Comparison of ENCODE assay signal across 13 cellular contexts in genomic region chr5:6950250-6950649, GRCh38.
"Had no signal": no experiment of that assay in that cellular context is flagged by ENCODE, and none has a peak within 500 bp of the region (broad histone marks: within the 10 kb centered on the region; RNA-seq: fewer than 3 reads in every experiment).

No MANE protein-coding gene starts in this region.

- H3K36me3 ChIP-seq: transverse colon had no signal

- H3K4me3 ChIP-seq: dorsolateral prefrontal cortex, mucosa of descending colon, transverse colon had no signal

- H3K4me1 ChIP-seq: transverse colon had no signal

- FAIRE-seq: small intestine had no signal

- H3K4me1 Mint-ChIP-seq: activated naive CD8-positive, alpha-beta T cell treated with anti-CD3 and anti-CD28 coated beads, Interleukin-2, amount 10 ng/mL, durations not matched to agents 7 days and 5 days; naive thymus-derived CD8-positive, alpha-beta T cell; stimulated activated memory B cell treated with anti-CD40 and anti-IgM and Interleukin-4, amounts not matched to agents 10 μg/mL and 1 μg/mL and 100 μg/mL, for 72 hours had no signal

- H3K9me3 Mint-ChIP-seq: activated naive CD8-positive, alpha-beta T cell treated with anti-CD3 and anti-CD28 coated beads, Interleukin-2, amount 10 ng/mL, durations not matched to agents 7 days and 5 days; stimulated activated memory B cell treated with anti-CD40 and anti-IgM and Interleukin-4, amounts not matched to agents 10 μg/mL and 1 μg/mL and 100 μg/mL, for 72 hours had no signal

- H3K4me3 Mint-ChIP-seq: activated naive CD8-positive, alpha-beta T cell treated with anti-CD3 and anti-CD28 coated beads, Interleukin-2, amount 10 ng/mL, durations not matched to agents 7 days and 5 days; naive thymus-derived CD8-positive, alpha-beta T cell; stimulated activated memory B cell treated with anti-CD40 and anti-IgM and Interleukin-4, amounts not matched to agents 10 μg/mL and 1 μg/mL and 100 μg/mL, for 72 hours had no signal

- ATAC-seq: mucosa of descending colon; naive thymus-derived CD8-positive, alpha-beta T cell; stimulated activated memory B cell treated with anti-CD40 and anti-IgM and Interleukin-4, amounts not matched to agents 10 μg/mL and 1 μg/mL and 100 μg/mL, for 72 hours had no signal

- H3K27ac ChIP-seq: dorsolateral prefrontal cortex, transverse colon had no signal

- H3K36me3 Mint-ChIP-seq: activated naive CD8-positive, alpha-beta T cell treated with anti-CD3 and anti-CD28 coated beads, Interleukin-2, amount 10 ng/mL, durations not matched to agents 7 days and 5 days; naive thymus-derived CD8-positive, alpha-beta T cell; stimulated activated memory B cell treated with anti-CD40 and anti-IgM and Interleukin-4, amounts not matched to agents 10 μg/mL and 1 μg/mL and 100 μg/mL, for 72 hours had no signal

- DNase-seq: activated effector memory CD4-positive, alpha-beta T cell treated with anti-CD3 and anti-CD28 coated beads, Interleukin-2, amount 50 U/mL, for 16 hours; activated naive CD8-positive, alpha-beta T cell treated with anti-CD3 and anti-CD28 coated beads, Interleukin-2, amount 10 ng/mL, durations not matched to agents 7 days and 5 days; anterior cingulate cortex; dorsolateral prefrontal cortex; foreskin melanocyte; mucosa of descending colon; naive thymus-derived CD8-positive, alpha-beta T cell; posterior cingulate gyrus; small intestine; substantia nigra; SW 1271; transverse colon had no signal

- H3K9me3 ChIP-seq: mucosa of descending colon, transverse colon had no signal

- H3K27me3 ChIP-seq: transverse colon had no signal

- H3K27ac Mint-ChIP-seq: activated naive CD8-positive, alpha-beta T cell treated with anti-CD3 and anti-CD28 coated beads, Interleukin-2, amount 10 ng/mL, durations not matched to agents 7 days and 5 days; naive thymus-derived CD8-positive, alpha-beta T cell; stimulated activated memory B cell treated with anti-CD40 and anti-IgM and Interleukin-4, amounts not matched to agents 10 μg/mL and 1 μg/mL and 100 μg/mL, for 72 hours had no signal

- H3K27me3 Mint-ChIP-seq: stimulated activated memory B cell treated with anti-CD40 and anti-IgM and Interleukin-4, amounts not matched to agents 10 μg/mL and 1 μg/mL and 100 μg/mL, for 72 hours had no signal
